8 cellular contexts compared by ENCODE assay signal in the genomic region with DNA sequence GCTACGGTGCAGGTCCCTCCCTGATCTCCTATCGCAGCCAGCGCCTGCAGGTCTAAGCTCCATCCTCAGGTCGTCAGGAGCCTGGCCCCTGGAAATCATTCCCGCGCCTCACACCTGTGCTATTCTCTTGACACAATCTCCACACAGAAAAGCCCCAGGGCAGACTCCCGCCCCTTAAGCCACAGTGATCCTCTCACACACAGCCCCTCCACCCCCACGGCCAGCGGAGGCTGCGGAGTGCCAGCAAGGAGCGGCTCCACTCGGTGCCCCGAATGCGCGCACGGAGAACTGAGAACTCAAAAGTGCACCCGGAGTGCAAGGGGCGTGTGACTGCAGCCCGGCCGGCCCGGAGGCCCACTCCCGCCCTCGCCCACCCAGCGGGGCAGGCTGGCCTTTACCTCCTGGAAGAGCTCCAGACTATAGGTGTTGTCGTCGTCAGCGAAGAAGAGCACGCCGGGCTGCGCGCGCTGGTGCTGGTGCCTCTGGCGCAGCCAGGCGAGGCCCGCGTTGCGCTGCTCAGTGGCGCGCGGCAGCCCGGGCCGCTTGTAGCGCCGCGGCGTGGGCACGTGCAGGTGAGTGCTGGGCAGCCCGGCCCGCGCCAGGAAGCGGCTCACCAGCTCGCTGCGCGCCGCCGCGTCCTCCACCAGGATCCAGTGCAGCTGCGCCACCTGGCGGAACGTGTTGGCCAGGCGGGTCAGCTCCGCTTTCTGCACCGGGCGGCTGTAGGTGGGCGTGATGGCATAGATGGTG. TPM values are rescaled to one million over a fixed set of nuclear protein-coding genes. Genes with fewer than 3 reads are reported as not detected.
DNase-seq lines count a peak whose midpoint lies in the region; ATAC-seq, FAIRE-seq and TF ChIP-seq lines count a peak whose summit lies in the region.

No MANE protein-coding gene starts in this region.

- H3K27ac ChIP-seq in A549 (peak overlapping the region; percentile 48 to 58; a peak in 4 of 6 replicates), caudate nucleus (ENCODE audit: low read depth, low read length) (no peak overlapping the region)

- peak; percentile 62 to 67 for TF ChIP-seq RAD21 in A549 (conservative IDR thresholded peaks at IDR 0.05 in 1 of 2, IDR thresholded peaks at IDR 0.05 in 1 of 2)

- peak; percentile 33 to 74 for DNase-seq in A549 (ENCODE audit: low read depth in 1 of 2, low spot score in 1 of 2)
- DNase-seq in NCI-H2107 treated with DMSO at 0.1 percent for 48 hours (lab: John Stamatoyannopoulos, UW; ENCODE audit: unreplicated experiment) = peak; percentile 47
- DNase-seq in activated B cell treated with CpG ODN at 0.5 μM for 24 hours = peak; percentile 79
- DNase-seq in caudate nucleus (lab: John Stamatoyannopoulos, UW) = peak in 58 of 61 donors; percentile 13 to 84 (median 64)
- DNase-seq in islet precursor cell = peak; percentile 92
- peak; percentile 70 to 87 for DNase-seq in stimulated activated CD4-positive, alpha-beta T cell treated with anti-CD3 and anti-CD28 coated beads, Interleukin-12 subunit alpha, Interleukin-12 subunit beta, amount 100 ng/mL, for 24 hours (ENCODE audit: low read depth in 2 of 2)

- no peaks in the 10 kb centered on the region for H3K9me3 ChIP-seq in A549

- peaks cover 51% of the 10 kb centered on the region for H3K27me3 Mint-ChIP-seq in activated B cell treated with CpG ODN at 0.5 μM for 24 hours

- no peaks in the 10 kb centered on the region for H3K36me3 Mint-ChIP-seq in activated B cell treated with CpG ODN at 0.5 μM for 24 hours (ENCODE audit: low read depth)

- H3K4me3 ChIP-seq in A549 = peak overlapping the region; percentile 58

- H3K4me1 Mint-ChIP-seq in activated B cell treated with CpG ODN at 0.5 μM for 24 hours = peaks cover 21% of the 10 kb centered on the region

- no peak for TF ChIP-seq EP300 in A549 (IDR thresholded peaks at IDR 0.05)

- TF ChIP-seq CTCF in A549 (IDR thresholded peaks at IDR 0.05) (peak; percentile 69), activated B cell treated with CpG ODN at 0.5 μM for 24 hours (IDR thresholded peaks at IDR 0.05) (peak; percentile 41)

- intact Hi-C loops in activated B cell treated with CpG ODN at 0.5 μM for 24 hours (cut with micrococcal nuclease) = loop anchor here (1.0 to 2.0 kb wide), 4 partner anchors 71 to 435 kb away; no protein-coding TSS in a partner anchor

- 0 out of 3 replicates have a peak, but pooled peaks cover 3% of the 10 kb centered on the region for H3K4me1 ChIP-seq in A549

- H3K4me2 ChIP-seq in A549 = peak overlapping the region; percentile 99

- POLR2A ChIA-PET in A549 (lab: Yijun Ruan, JAX) = no interaction called here
- POLR2A ChIA-PET in activated B cell treated with CpG ODN at 0.5 μM for 24 hours (lab: Charles Lee) = interaction anchor here (0.6 kb wide), 1 partner anchor 287 kb away, joined by 6 read pairs; no protein-coding TSS in a partner anchor

- CTCF ChIA-PET in A549 (lab: Yijun Ruan, JAX) = interaction anchor here (0.5 to 2.1 kb wide), 20 partner anchors 11 to 754 kb away, joined by 3 to 14 read pairs (median 4); no protein-coding TSS in a partner anchor
- CTCF ChIA-PET in activated B cell treated with CpG ODN at 0.5 μM for 24 hours (lab: Charles Lee) = interaction anchor here (0.7 to 2.7 kb wide), 17 partner anchors 11 to 735 kb away, joined by 3 to 38 read pairs (median 4); no protein-coding TSS in a partner anchor

- H3K9me3 Mint-ChIP-seq in activated B cell treated with CpG ODN at 0.5 μM for 24 hours = no peaks in the 10 kb centered on the region

- TF ChIP-seq POLR2A in A549 (IDR thresholded peaks at IDR 0.05; ENCODE audit: low read length) = no peak

- WGBS in A549 (ENCODE audit: missing lambda C conversion rate) = 60% methylated on average over 4 of the region's 65 CpGs

- no peak for FAIRE-seq in A549 (lab: Jason Lieb, UNC)

- no peak overlapping the region for H3K27ac Mint-ChIP-seq in activated B cell treated with CpG ODN at 0.5 μM for 24 hours

- ATAC-seq in A549 (peak; percentile 96 to 98), GM18519 (IDR thresholded peaks at IDR 0.05; ENCODE audit: low FRiP score, unreplicated experiment) (peak; percentile 95), HG03060 (IDR thresholded peaks at IDR 0.05; ENCODE audit: low read depth, unreplicated experiment) (peak; percentile 71), activated B cell treated with CpG ODN at 0.5 μM for 24 hours (ENCODE audit: low read depth) (peak; percentile 90)

- peak overlapping the region; percentile 75 for H3K4me3 Mint-ChIP-seq in activated B cell treated with CpG ODN at 0.5 μM for 24 hours

TF ChIP-seq in A549, 52 proteins besides CTCF, POLR2A, EP300 and RAD21:
- TF ChIP-seq, protein P1, sequence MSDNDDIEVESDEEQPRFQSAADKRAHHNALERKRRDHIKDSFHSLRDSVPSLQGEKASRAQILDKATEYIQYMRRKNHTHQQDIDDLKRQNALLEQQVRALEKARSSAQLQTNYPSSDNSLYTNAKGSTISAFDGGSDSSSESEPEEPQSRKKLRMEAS (IDR thresholded peaks at IDR 0.05) = peak; percentile 70
- peak; percentile 75 for TF ChIP-seq SMC3 (IDR thresholded peaks at IDR 0.05)
- TF ChIP-seq BHLHE40 (IDR thresholded peaks at IDR 0.05; ENCODE audit: low read depth, low read length) = peak; percentile 58
- TF ChIP-seq, protein P2, sequence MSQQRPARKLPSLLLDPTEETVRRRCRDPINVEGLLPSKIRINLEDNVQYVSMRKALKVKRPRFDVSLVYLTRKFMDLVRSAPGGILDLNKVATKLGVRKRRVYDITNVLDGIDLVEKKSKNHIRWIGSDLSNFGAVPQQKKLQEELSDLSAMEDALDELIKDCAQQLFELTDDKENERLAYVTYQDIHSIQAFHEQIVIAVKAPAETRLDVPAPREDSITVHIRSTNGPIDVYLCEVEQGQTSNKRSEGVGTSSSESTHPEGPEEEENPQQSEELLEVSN (IDR thresholded peaks at IDR 0.05; ENCODE audit: borderline replicate concordance, low read depth) = peak; percentile 71; the same call in 1 of the 2 replicates
- TF ChIP-seq, protein P3, sequence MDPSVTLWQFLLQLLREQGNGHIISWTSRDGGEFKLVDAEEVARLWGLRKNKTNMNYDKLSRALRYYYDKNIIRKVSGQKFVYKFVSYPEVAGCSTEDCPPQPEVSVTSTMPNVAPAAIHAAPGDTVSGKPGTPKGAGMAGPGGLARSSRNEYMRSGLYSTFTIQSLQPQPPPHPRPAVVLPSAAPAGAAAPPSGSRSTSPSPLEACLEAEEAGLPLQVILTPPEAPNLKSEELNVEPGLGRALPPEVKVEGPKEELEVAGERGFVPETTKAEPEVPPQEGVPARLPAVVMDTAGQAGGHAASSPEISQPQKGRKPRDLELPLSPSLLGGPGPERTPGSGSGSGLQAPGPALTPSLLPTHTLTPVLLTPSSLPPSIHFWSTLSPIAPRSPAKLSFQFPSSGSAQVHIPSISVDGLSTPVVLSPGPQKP (IDR thresholded peaks at IDR 0.05; ENCODE audit: low read depth, low read length) = no peak

RNA-seq across cellular contexts. Expression of a gene that starts 1.2 kb away (rescaled TPM):
- polyA plus RNA-seq in A549 (2011; rRNA removed) = 0.08 and 0.10 TPM in 2 replicates
- 0.01 TPM in 2 replicates for polyA plus RNA-seq in A549 (2012; cell fraction: cytosol; rRNA removed)
- 0.01 and 0.02 TPM in 2 replicates for polyA plus RNA-seq in A549 (2012; cell fraction: nucleus; rRNA removed)
- 0.03 to 0.05 TPM (median 0.05 TPM) in 3 replicates for polyA plus RNA-seq in A549 (2017; fragmentation: RNase III; extraction: RNeasy Plus Mini Kit Qiagen cat#74134 plus additional on column Dnase treatment)
- not detected in 2 replicates for polyA minus RNA-seq in A549 (2011; rRNA and poly(A)+ RNA removed)
- not detected in 2 replicates for total RNA-seq in activated B cell treated with CpG ODN at 0.5 μM for 24 hours
